Comparison of ENCODE assay signal across 36 cellular contexts in genomic region chr11:30608534-30608933, GRCh38. TPM values are rescaled to one million over a fixed set of nuclear protein-coding genes. Genes with fewer than 3 reads are reported as not detected.
"Had no signal": no experiment of that assay in that cellular context is flagged by ENCODE, and none has a peak within 500 bp of the region (broad histone marks: within the 10 kb centered on the region; RNA-seq: fewer than 3 reads in every experiment).

No MANE protein-coding gene starts in this region.

- H3K9me3 Mint-ChIP-seq: activated CD4-positive, alpha-beta memory T cell treated with anti-CD3 and anti-CD28 coated beads, Interleukin-2, amount 10 ng/mL, durations not matched to agents 7 days and 5 days; activated naive CD8-positive, alpha-beta T cell treated with anti-CD3 and anti-CD28 coated beads, Interleukin-2, amount 10 ng/mL, durations not matched to agents 7 days and 5 days had no signal

- H3K27ac ChIP-seq: ascending aorta, cardiac muscle cell, VCaP had no signal

- H3K4me1 ChIP-seq: ascending aorta had no signal

- DNase-seq: activated CD4-positive, alpha-beta memory T cell treated with anti-CD3 and anti-CD28 coated beads, Interleukin-2, amount 10 ng/mL, durations not matched to agents 7 days and 5 days; activated CD4-positive, alpha-beta T cell treated with anti-CD3 and anti-CD28 coated beads for 1 hour; activated CD4-positive, alpha-beta T cell treated with anti-CD3 and anti-CD28 coated beads for 48 hours; activated CD4-positive, CD25-positive, alpha-beta regulatory T cell; activated effector memory CD4-positive, alpha-beta T cell treated with anti-CD3 and anti-CD28 coated beads, Interleukin-2, amount 50 U/mL, for 16 hours; activated naive CD4-positive, alpha-beta T cell treated with Interleukin-2 at 50 U/mL for 16 hours; activated naive CD8-positive, alpha-beta T cell treated with anti-CD3 and anti-CD28 coated beads, Interleukin-2, amount 10 ng/mL, durations not matched to agents 7 days and 5 days; activated T-cell treated with anti-CD3 and anti-CD28 coated beads, Interleukin-2, amount 50 U/mL, for 1 hour; activated T-cell treated with anti-CD3 and anti-CD28 coated beads, Interleukin-2, amount 50 U/mL, for 72 hours; amygdala; Karpas-422; KBM-7; NCI-H1105; NCI-H1417 treated with DMSO at 0.1 percent for 48 hours; NCI-H187 treated with DMSO at 0.1 percent for 48 hours; NCI-H2081; NCI-H2171 treated with DMSO at 0.1 percent for 48 hours; NCI-H2227 treated with DMSO at 0.1 percent for 48 hours; NCI-H446; NCI-H526; NCI-H774; SHP77 treated with DMSO at 0.1 percent for 48 hours; SW 1271; T-helper 1 cell; T-helper 2 cell; T-helper 9 cell had no signal

- H3K4me3 Mint-ChIP-seq: activated CD4-positive, alpha-beta memory T cell treated with anti-CD3 and anti-CD28 coated beads, Interleukin-2, amount 10 ng/mL, durations not matched to agents 7 days and 5 days; activated naive CD4-positive, alpha-beta T cell treated with anti-CD3 and anti-CD28 coated beads, Interleukin-2, amount 50 U/mL, for 24 hours; activated naive CD8-positive, alpha-beta T cell treated with anti-CD3 and anti-CD28 coated beads, Interleukin-2, amount 10 ng/mL, durations not matched to agents 7 days and 5 days; activated T-cell treated with anti-CD3 and anti-CD28 coated beads, Interleukin-2, amount 50 U/mL, for 72 hours; activated T-helper 17 cell treated with anti-CD3 and anti-CD28 coated beads, Interleukin-2, amount 50 U/mL, for 72 hours; central memory CD8-positive, alpha-beta T cell had no signal

- H3K36me3 ChIP-seq: ascending aorta, cardiac muscle cell had no signal

- ATAC-seq: activated T-cell treated with anti-CD3 and anti-CD28 coated beads, Interleukin-2, amount 50 U/mL, for 72 hours; activated T-helper 17 cell treated with anti-CD3 and anti-CD28 coated beads, Interleukin-2, amount 50 U/mL, for 72 hours; Panc1 had no signal

- H3K27me3 Mint-ChIP-seq: activated CD4-positive, alpha-beta memory T cell treated with anti-CD3 and anti-CD28 coated beads, Interleukin-2, amount 10 ng/mL, durations not matched to agents 7 days and 5 days; activated naive CD4-positive, alpha-beta T cell treated with anti-CD3 and anti-CD28 coated beads, Interleukin-2, amount 50 U/mL, for 24 hours; activated T-helper 17 cell treated with anti-CD3 and anti-CD28 coated beads, Interleukin-2, amount 50 U/mL, for 72 hours; central memory CD8-positive, alpha-beta T cell had no signal

- H3K4me3 ChIP-seq: ascending aorta, cardiac muscle cell had no signal

- H3K4me1 Mint-ChIP-seq: activated CD4-positive, alpha-beta memory T cell treated with anti-CD3 and anti-CD28 coated beads, Interleukin-2, amount 10 ng/mL, durations not matched to agents 7 days and 5 days; activated naive CD4-positive, alpha-beta T cell treated with anti-CD3 and anti-CD28 coated beads, Interleukin-2, amount 50 U/mL, for 24 hours; activated naive CD8-positive, alpha-beta T cell treated with anti-CD3 and anti-CD28 coated beads, Interleukin-2, amount 10 ng/mL, durations not matched to agents 7 days and 5 days; activated T-helper 17 cell treated with anti-CD3 and anti-CD28 coated beads, Interleukin-2, amount 50 U/mL, for 72 hours; central memory CD8-positive, alpha-beta T cell had no signal

- H3K27ac Mint-ChIP-seq: activated CD4-positive, alpha-beta memory T cell treated with anti-CD3 and anti-CD28 coated beads, Interleukin-2, amount 10 ng/mL, durations not matched to agents 7 days and 5 days; activated naive CD4-positive, alpha-beta T cell treated with anti-CD3 and anti-CD28 coated beads, Interleukin-2, amount 50 U/mL, for 24 hours; activated naive CD8-positive, alpha-beta T cell treated with anti-CD3 and anti-CD28 coated beads, Interleukin-2, amount 10 ng/mL, durations not matched to agents 7 days and 5 days; activated T-cell treated with anti-CD3 and anti-CD28 coated beads, Interleukin-2, amount 50 U/mL, for 72 hours; activated T-helper 17 cell treated with anti-CD3 and anti-CD28 coated beads, Interleukin-2, amount 50 U/mL, for 72 hours had no signal

- H3K36me3 Mint-ChIP-seq: activated naive CD4-positive, alpha-beta T cell treated with anti-CD3 and anti-CD28 coated beads, Interleukin-2, amount 50 U/mL, for 24 hours; activated naive CD8-positive, alpha-beta T cell treated with anti-CD3 and anti-CD28 coated beads, Interleukin-2, amount 10 ng/mL, durations not matched to agents 7 days and 5 days had no signal

- H3K27me3 ChIP-seq: ascending aorta, cardiac muscle cell had no signal

- H3K9me3 ChIP-seq: ascending aorta had no signal

RNA-seq across cellular contexts. Expression of gene MPPED2, which starts 22.4 kb away (rescaled TPM):
- total RNA-seq: activated CD4-positive, alpha-beta memory T cell treated with anti-CD3 and anti-CD28 coated beads, Interleukin-2, amount 10 ng/mL, durations not matched to agents 7 days and 5 days; activated CD8-positive, alpha-beta memory T cell treated with anti-CD3 and anti-CD28 coated beads for 36 hours; activated naive CD8-positive, alpha-beta T cell treated with anti-CD3 and anti-CD28 coated beads, Interleukin-2, amount 10 ng/mL, durations not matched to agents 7 days and 5 days; activated T-helper 17 cell treated with anti-CD3 and anti-CD28 coated beads, Interleukin-2, amount 50 U/mL, for 72 hours; MCF 10A; RPMI7951 had no signal
